1 cellular context compared by ENCODE assay signal in the genomic region with DNA sequence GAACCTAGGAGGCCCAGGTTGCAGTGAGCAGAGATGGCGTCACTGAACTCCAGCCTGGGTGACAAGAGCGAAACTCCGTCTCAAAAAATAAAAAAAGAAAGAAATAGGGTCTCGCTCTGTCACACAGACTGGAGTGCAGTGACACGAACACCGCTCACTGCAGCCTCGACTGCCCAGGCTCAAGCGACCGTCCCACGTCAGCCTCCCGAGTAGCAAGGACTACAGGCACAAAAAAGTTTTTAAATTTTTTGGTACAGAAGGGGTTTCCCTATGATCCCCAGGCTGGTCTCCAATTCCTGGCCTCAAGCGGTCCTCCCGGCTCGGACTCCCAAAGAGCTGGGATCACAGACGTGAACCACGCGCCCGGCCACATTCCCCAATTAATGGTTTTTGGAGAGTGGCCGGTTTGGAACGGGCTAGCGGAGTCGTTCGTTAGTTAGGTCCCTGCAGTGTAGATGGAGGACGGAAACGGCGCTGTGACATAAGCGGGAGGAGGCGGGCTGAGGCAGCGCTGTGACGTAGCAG.
TF ChIP-seq lines count a peak whose summit lies in the region.

No MANE protein-coding gene starts in this region.

TF ChIP-seq in HepG2, 621 proteins besides CTCF, POLR2A, EP300 and RAD21 (continued from another document and continues in another):
- TF ChIP-seq, protein P1, sequence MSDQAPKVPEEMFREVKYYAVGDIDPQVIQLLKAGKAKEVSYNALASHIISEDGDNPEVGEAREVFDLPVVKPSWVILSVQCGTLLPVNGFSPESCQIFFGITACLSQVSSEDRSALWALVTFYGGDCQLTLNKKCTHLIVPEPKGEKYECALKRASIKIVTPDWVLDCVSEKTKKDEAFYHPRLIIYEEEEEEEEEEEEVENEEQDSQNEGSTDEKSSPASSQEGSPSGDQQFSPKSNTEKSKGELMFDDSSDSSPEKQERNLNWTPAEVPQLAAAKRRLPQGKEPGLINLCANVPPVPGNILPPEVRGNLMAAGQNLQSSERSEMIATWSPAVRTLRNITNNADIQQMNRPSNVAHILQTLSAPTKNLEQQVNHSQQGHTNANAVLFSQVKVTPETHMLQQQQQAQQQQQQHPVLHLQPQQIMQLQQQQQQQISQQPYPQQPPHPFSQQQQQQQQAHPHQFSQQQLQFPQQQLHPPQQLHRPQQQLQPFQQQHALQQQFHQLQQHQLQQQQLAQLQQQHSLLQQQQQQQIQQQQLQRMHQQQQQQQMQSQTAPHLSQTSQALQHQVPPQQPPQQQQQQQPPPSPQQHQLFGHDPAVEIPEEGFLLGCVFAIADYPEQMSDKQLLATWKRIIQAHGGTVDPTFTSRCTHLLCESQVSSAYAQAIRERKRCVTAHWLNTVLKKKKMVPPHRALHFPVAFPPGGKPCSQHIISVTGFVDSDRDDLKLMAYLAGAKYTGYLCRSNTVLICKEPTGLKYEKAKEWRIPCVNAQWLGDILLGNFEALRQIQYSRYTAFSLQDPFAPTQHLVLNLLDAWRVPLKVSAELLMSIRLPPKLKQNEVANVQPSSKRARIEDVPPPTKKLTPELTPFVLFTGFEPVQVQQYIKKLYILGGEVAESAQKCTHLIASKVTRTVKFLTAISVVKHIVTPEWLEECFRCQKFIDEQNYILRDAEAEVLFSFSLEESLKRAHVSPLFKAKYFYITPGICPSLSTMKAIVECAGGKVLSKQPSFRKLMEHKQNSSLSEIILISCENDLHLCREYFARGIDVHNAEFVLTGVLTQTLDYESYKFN (CRISPR knock-in tag; conservative IDR thresholded peaks at IDR 0.05), result no peak
- TF ChIP-seq, protein P2, sequence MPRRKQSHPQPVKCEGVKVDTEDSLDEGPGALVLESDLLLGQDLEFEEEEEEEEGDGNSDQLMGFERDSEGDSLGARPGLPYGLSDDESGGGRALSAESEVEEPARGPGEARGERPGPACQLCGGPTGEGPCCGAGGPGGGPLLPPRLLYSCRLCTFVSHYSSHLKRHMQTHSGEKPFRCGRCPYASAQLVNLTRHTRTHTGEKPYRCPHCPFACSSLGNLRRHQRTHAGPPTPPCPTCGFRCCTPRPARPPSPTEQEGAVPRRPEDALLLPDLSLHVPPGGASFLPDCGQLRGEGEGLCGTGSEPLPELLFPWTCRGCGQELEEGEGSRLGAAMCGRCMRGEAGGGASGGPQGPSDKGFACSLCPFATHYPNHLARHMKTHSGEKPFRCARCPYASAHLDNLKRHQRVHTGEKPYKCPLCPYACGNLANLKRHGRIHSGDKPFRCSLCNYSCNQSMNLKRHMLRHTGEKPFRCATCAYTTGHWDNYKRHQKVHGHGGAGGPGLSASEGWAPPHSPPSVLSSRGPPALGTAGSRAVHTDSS (CRISPR knock-in tag; conservative IDR thresholded peaks at IDR 0.05), result 0 out of 2 replicates have a peak, but pooled peaks have one; percentile 76
- TF ChIP-seq TCF7 (IDR thresholded peaks at IDR 0.05; ENCODE audit: low read depth) (peak; percentile 52; the same call in 1 of the 2 replicates), PTBP1 (IDR thresholded peaks at IDR 0.05; ENCODE audit: low read depth, low read length, poor library complexity, severe bottlenecking) (peak; percentile 25), PCBP2 (optimal IDR thresholded peaks at IDR 0.05; ENCODE audit: low read depth, low read length, poor library complexity, severe bottlenecking) (no peak), ZNF605 (CRISPR knock-in tag; IDR thresholded peaks at IDR 0.05) (0 out of 2 replicates have a peak, but pooled peaks have one; percentile 82), ADNP (CRISPR knock-in tag; IDR thresholded peaks at IDR 0.05) (no peak), ZNF770 (CRISPR knock-in tag; IDR thresholded peaks at IDR 0.05) (peak; percentile 99), KDM6A (CRISPR knock-in tag; IDR thresholded peaks at IDR 0.05; ENCODE audit: low read depth) (no peak), TRIM24 (CRISPR knock-in tag; IDR thresholded peaks at IDR 0.05) (no peak), ZMYM2 (CRISPR knock-in tag; IDR thresholded peaks at IDR 0.05) (peak; percentile 93), CAMTA2 (CRISPR knock-in tag; IDR thresholded peaks at IDR 0.05; ENCODE audit: borderline replicate concordance) (peak; percentile 34; the same call in 1 of the 2 replicates), ZMYM3 (CRISPR knock-in tag; IDR thresholded peaks at IDR 0.05) (peak; percentile 90), MYNN (CRISPR knock-in tag; IDR thresholded peaks at IDR 0.05; ENCODE audit: low read depth) (no peak), ZNF430 (CRISPR knock-in tag; IDR thresholded peaks at IDR 0.05) (no peak), MYC (CRISPR knock-in tag; IDR thresholded peaks at IDR 0.05; ENCODE audit: borderline replicate concordance) (no peak), ZNF703 (CRISPR knock-in tag; IDR thresholded peaks at IDR 0.05; ENCODE audit: borderline replicate concordance) (no peak), FOXC1 (CRISPR knock-in tag; IDR thresholded peaks at IDR 0.05; ENCODE audit: borderline replicate concordance) (0 out of 2 replicates have a peak, but pooled peaks have one; percentile 64), ZNF839 (CRISPR knock-in tag; IDR thresholded peaks at IDR 0.05; ENCODE audit: borderline replicate concordance) (no peak), E2F1 (CRISPR knock-in tag; IDR thresholded peaks at IDR 0.05) (no peak), TOPORS (CRISPR knock-in tag; IDR thresholded peaks at IDR 0.05) (no peak), NFYC (CRISPR knock-in tag; IDR thresholded peaks at IDR 0.05) (no peak), AHDC1 (CRISPR knock-in tag; IDR thresholded peaks at IDR 0.05; ENCODE audit: borderline replicate concordance) (peak; percentile 43; the same call in 1 of the 2 replicates), ZNF33A (CRISPR knock-in tag; IDR thresholded peaks at IDR 0.05; ENCODE audit: borderline replicate concordance) (0 out of 2 replicates have a peak, but pooled peaks have one; percentile 57), ZNF501 (CRISPR knock-in tag; IDR thresholded peaks at IDR 0.05) (no peak), ZNF232 (CRISPR knock-in tag; IDR thresholded peaks at IDR 0.05; ENCODE audit: borderline replicate concordance) (peak; percentile 63; the same call in 1 of the 2 replicates)
- TF ChIP-seq, protein P3, sequence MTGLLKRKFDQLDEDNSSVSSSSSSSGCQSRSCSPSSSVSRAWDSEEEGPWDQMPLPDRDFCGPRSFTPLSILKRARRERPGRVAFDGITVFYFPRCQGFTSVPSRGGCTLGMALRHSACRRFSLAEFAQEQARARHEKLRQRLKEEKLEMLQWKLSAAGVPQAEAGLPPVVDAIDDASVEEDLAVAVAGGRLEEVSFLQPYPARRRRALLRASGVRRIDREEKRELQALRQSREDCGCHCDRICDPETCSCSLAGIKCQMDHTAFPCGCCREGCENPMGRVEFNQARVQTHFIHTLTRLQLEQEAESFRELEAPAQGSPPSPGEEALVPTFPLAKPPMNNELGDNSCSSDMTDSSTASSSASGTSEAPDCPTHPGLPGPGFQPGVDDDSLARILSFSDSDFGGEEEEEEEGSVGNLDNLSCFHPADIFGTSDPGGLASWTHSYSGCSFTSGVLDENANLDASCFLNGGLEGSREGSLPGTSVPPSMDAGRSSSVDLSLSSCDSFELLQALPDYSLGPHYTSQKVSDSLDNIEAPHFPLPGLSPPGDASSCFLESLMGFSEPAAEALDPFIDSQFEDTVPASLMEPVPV (CRISPR knock-in tag; IDR thresholded peaks at IDR 0.05), result 0 out of 2 replicates have a peak, but pooled peaks have one; percentile 36
- TF ChIP-seq, protein P4, sequence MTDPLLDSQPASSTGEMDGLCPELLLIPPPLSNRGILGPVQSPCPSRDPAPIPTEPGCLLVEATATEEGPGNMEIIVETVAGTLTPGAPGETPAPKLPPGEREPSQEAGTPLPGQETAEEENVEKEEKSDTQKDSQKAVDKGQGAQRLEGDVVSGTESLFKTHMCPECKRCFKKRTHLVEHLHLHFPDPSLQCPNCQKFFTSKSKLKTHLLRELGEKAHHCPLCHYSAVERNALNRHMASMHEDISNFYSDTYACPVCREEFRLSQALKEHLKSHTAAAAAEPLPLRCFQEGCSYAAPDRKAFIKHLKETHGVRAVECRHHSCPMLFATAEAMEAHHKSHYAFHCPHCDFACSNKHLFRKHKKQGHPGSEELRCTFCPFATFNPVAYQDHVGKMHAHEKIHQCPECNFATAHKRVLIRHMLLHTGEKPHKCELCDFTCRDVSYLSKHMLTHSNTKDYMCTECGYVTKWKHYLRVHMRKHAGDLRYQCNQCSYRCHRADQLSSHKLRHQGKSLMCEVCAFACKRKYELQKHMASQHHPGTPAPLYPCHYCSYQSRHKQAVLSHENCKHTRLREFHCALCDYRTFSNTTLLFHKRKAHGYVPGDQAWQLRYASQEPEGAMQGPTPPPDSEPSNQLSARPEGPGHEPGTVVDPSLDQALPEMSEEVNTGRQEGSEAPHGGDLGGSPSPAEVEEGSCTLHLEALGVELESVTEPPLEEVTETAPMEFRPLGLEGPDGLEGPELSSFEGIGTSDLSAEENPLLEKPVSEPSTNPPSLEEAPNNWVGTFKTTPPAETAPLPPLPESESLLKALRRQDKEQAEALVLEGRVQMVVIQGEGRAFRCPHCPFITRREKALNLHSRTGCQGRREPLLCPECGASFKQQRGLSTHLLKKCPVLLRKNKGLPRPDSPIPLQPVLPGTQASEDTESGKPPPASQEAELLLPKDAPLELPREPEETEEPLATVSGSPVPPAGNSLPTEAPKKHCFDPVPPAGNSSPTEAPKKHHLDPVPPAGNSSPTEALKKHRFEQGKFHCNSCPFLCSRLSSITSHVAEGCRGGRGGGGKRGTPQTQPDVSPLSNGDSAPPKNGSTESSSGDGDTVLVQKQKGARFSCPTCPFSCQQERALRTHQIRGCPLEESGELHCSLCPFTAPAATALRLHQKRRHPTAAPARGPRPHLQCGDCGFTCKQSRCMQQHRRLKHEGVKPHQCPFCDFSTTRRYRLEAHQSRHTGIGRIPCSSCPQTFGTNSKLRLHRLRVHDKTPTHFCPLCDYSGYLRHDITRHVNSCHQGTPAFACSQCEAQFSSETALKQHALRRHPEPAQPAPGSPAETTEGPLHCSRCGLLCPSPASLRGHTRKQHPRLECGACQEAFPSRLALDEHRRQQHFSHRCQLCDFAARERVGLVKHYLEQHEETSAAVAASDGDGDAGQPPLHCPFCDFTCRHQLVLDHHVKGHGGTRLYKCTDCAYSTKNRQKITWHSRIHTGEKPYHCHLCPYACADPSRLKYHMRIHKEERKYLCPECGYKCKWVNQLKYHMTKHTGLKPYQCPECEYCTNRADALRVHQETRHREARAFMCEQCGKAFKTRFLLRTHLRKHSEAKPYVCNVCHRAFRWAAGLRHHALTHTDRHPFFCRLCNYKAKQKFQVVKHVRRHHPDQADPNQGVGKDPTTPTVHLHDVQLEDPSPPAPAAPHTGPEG (CRISPR knock-in tag; IDR thresholded peaks at IDR 0.05), result no peak
- TF ChIP-seq, protein P5, sequence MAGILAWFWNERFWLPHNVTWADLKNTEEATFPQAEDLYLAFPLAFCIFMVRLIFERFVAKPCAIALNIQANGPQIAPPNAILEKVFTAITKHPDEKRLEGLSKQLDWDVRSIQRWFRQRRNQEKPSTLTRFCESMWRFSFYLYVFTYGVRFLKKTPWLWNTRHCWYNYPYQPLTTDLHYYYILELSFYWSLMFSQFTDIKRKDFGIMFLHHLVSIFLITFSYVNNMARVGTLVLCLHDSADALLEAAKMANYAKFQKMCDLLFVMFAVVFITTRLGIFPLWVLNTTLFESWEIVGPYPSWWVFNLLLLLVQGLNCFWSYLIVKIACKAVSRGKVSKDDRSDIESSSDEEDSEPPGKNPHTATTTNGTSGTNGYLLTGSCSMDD (CRISPR knock-in tag; IDR thresholded peaks at IDR 0.05), result no peak
